Comparison of ENCODE assay signal across 8 cellular contexts in genomic region chr6:11428351-11428750, GRCh38.
DNase-seq lines count a peak whose midpoint lies in the region; ATAC-seq lines count a peak whose summit lies in the region.

No MANE protein-coding gene starts in this region.

- no peak overlapping the region for H3K4me3 ChIP-seq in skeletal muscle satellite cell (ENCODE audit: low read length)

- no peak for DNase-seq in NCI-H2227 treated with DMSO at 0.1 percent for 48 hours (lab: John Stamatoyannopoulos, UW)
- DNase-seq in NCI-H524 (lab: John Stamatoyannopoulos, UW) = no peak
- no peak for DNase-seq in hippocampal formation (lab: John Stamatoyannopoulos, UW)
- DNase-seq in foreskin melanocyte = no peak

- H3K36me3 ChIP-seq in skeletal muscle satellite cell (ENCODE audit: insufficient read depth, low read length) = no peaks in the 10 kb centered on the region

- ATAC-seq in GM19023 (IDR thresholded peaks at IDR 0.05; ENCODE audit: unreplicated experiment) (peak; percentile 25), HG03460 (IDR thresholded peaks at IDR 0.05; ENCODE audit: unreplicated experiment) (peak; percentile 47)

- H3K4me2 ChIP-seq in skeletal muscle satellite cell (ENCODE audit: low read length) = peak overlapping the region; percentile 6

- peaks cover 77% of the 10 kb centered on the region for H3K4me1 ChIP-seq in skeletal muscle satellite cell (ENCODE audit: control insufficient read depth, insufficient read depth, low read length)

- H3K27me3 ChIP-seq in skeletal muscle satellite cell (ENCODE audit: control insufficient read depth, insufficient read depth, low read length) = no peaks in the 10 kb centered on the region

- H3K9me3 ChIP-seq in skeletal muscle satellite cell (replicated peaks; ENCODE audit: low read length) = no peaks in the 10 kb centered on the region

- peak overlapping the region; percentile 15 for H3K9ac ChIP-seq in skeletal muscle satellite cell (ENCODE audit: low read depth, low read length)

- peak overlapping the region; percentile 24 for H3K27ac ChIP-seq in cingulate gyrus (ENCODE audit: low read depth, low read length)
